ENCODE assay signal across 19 cellular contexts in the genomic region with DNA sequence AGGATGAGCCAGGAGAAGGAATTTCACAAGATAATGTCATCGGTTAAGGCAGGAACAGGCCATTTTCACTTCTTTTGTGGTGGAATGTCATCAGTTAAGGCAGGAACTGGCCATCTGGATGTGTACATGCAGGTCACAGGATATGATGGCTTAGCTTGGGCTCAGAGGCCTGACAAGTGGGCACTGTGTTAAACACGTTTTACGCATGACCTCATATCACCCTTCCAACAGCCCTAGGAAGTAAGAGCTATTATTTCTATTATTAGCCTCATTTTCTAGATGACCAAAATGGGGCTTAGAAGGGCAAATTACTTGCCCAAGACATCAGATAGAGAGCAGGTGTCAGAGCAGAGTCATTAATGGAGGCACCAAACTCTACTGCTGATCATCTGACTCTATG. TPM values are rescaled to one million over a fixed set of nuclear protein-coding genes. Genes with fewer than 3 reads are reported as not detected.
A peak's percentile ranks its signal among the peaks of the same experiment; 100 is the strongest.
DNase-seq lines count a peak whose midpoint lies in the region; ATAC-seq, FAIRE-seq and TF ChIP-seq lines count a peak whose summit lies in the region.
"Not testable (repeated sequence)": the region's sequence is repeated elsewhere in the genome, so short reads cannot be mapped to it uniquely, and the experiment has no call there.
"Had no signal": no experiment of that assay in that cellular context is flagged by ENCODE, and none has a peak within 500 bp of the region (broad histone marks: within the 10 kb centered on the region; RNA-seq: fewer than 3 reads in every experiment).

No MANE protein-coding gene starts in this region.

- H3K4me2 ChIP-seq in BLaER1: peak overlapping the region; percentile 94

- H3K36me3 ChIP-seq in BLaER1; endodermal cell (ENCODE audit: control insufficient read depth, insufficient read depth, low read length); kidney (ENCODE audit: control insufficient read depth in 1 of 2, insufficient read depth in 2 of 2, low read length in 2 of 2); stomach: not testable (repeated sequence)

- H3K27me3 Mint-ChIP-seq in IgD-negative memory B cell; activated CD4-positive, alpha-beta T cell treated with anti-CD3 and anti-CD28 coated beads, Interleukin-2, amount 10 ng/mL, durations not matched to agents 24 days and 14 days; endodermal cell (ENCODE audit: insufficient read depth); natural killer cell (ENCODE audit: low read depth in 2 of 2): not testable (repeated sequence)

- H4K20me1 ChIP-seq in BLaER1: not testable (repeated sequence)

- peaks cover 39 to 50% (median 42%) of the 10 kb centered on the region in 3 donors for H3K4me1 Mint-ChIP-seq in IgD-negative memory B cell
- H3K4me1 Mint-ChIP-seq in activated CD4-positive, alpha-beta T cell treated with anti-CD3 and anti-CD28 coated beads, Interleukin-2, amount 10 ng/mL, durations not matched to agents 24 days and 14 days: peaks cover 67% of the 10 kb centered on the region
- H3K4me1 Mint-ChIP-seq in endodermal cell: peaks cover 51% of the 10 kb centered on the region
- H3K4me1 Mint-ChIP-seq in natural killer cell: peaks cover 56 to 62% of the 10 kb centered on the region in 2 donors

- 0 out of 2 replicates have a peak overlapping the region, but pooled peaks have one; percentile 57 for H3K27ac ChIP-seq in BLaER1
- peak overlapping the region; percentile 31 for H3K27ac ChIP-seq in angular gyrus (ENCODE audit: low read depth, low read length)
- not testable (repeated sequence) for H3K27ac ChIP-seq in endodermal cell (ENCODE audit: low read depth, low read length)
- peak overlapping the region; percentile 12 to 79 for H3K27ac ChIP-seq in kidney (ENCODE audit: low read depth in 2 of 2, low read length in 2 of 2)
- peak overlapping the region in 3 of 5 donors; percentile 1 to 36 (median 32) for H3K27ac ChIP-seq in stomach

- TF ChIP-seq EP300 in stomach (IDR thresholded peaks at IDR 0.05): not testable (repeated sequence)

- H3K9me3 ChIP-seq in BLaER1; endodermal cell (ENCODE audit: control insufficient read depth, low read length); kidney (ENCODE audit: control insufficient read depth in 1 of 2, low read length in 2 of 2); stomach: not testable (repeated sequence)

- not testable (repeated sequence) for TF ChIP-seq POLR2A in stomach (IDR thresholded peaks at IDR 0.05)

- H3K9ac ChIP-seq in BLaER1; endodermal cell (ENCODE audit: extremely low read depth, low read length, poor library complexity, severe bottlenecking): not testable (repeated sequence)
- peak overlapping the region in 1 of 2 donors; percentile 8 for H3K9ac ChIP-seq in kidney (ENCODE audit: low read length in 2 of 2)

- peak overlapping the region; percentile 80 to 93 (median 80) for H3K27ac Mint-ChIP-seq in IgD-negative memory B cell
- not testable (repeated sequence) for H3K27ac Mint-ChIP-seq in activated CD4-positive, alpha-beta T cell treated with anti-CD3 and anti-CD28 coated beads, Interleukin-2, amount 10 ng/mL, durations not matched to agents 24 days and 14 days
- H3K27ac Mint-ChIP-seq in endodermal cell: peak overlapping the region; percentile 40
- peak overlapping the region; percentile 92 to 96 for H3K27ac Mint-ChIP-seq in natural killer cell

- not testable (repeated sequence) for H3K4me3 ChIP-seq in BLaER1; endodermal cell (ENCODE audit: low read length); stomach
- H3K4me3 ChIP-seq in kidney (ENCODE audit: low read length in 2 of 2): peak overlapping the region; percentile 12 to 16

- WGBS in endodermal cell (ENCODE audit: insufficient coverage in 1 of 2, insufficient read length in 1 of 2), 2 experiments: 93% methylated on average over 3 of the region's 3 CpGs; no CpG with 5 or more reads in 1 of the 2 experiments
- 69 to 80% (median 76%) methylated on average over 2 to 3 of the region's 3 CpGs for WGBS in stomach, 5 donors

- peaks cover 75% of the 10 kb centered on the region for H3K4me1 ChIP-seq in BLaER1
- peaks cover 24% of the 10 kb centered on the region for H3K4me1 ChIP-seq in endodermal cell (ENCODE audit: control insufficient read depth, insufficient read depth, low read length)
- H3K4me1 ChIP-seq in kidney (ENCODE audit: control insufficient read depth in 1 of 2, insufficient read depth in 1 of 2, low read depth in 1 of 2, low read length in 2 of 2): peaks cover 42 to 46% of the 10 kb centered on the region in 2 donors
- peaks cover 22 to 79% (median 45%) of the 10 kb centered on the region in 4 donors for H3K4me1 ChIP-seq in stomach

- peak in 2 of 3 donors; percentile 5 to 21 for ATAC-seq in natural killer cell

- FAIRE-seq in kidney (lab: Jason Lieb, UNC): not testable (repeated sequence)

- DNase-seq in activated CD4-positive, alpha-beta T cell treated with anti-CD3 and anti-CD28 coated beads, Interleukin-2, amount 10 ng/mL, durations not matched to agents 24 days and 14 days; endodermal cell; kidney; natural killer cell; stomach: not testable (repeated sequence)

- not testable (repeated sequence) for H3K9me3 Mint-ChIP-seq in IgD-negative memory B cell; activated CD4-positive, alpha-beta T cell treated with anti-CD3 and anti-CD28 coated beads, Interleukin-2, amount 10 ng/mL, durations not matched to agents 24 days and 14 days; endodermal cell; natural killer cell

- intact Hi-C loops in activated CD4-positive, alpha-beta T cell treated with anti-CD3 and anti-CD28 coated beads, Interleukin-2, amount 10 ng/mL, durations not matched to agents 24 days and 14 days (cut with micrococcal nuclease); kidney (cut with DNase I); natural killer cell (cut with micrococcal nuclease); stomach (cut with DNase I; ENCODE audit: low total_unique reads): not testable (repeated sequence)

- H3K4me3 Mint-ChIP-seq in IgD-negative memory B cell: peak overlapping the region in 1 of 4 donors; percentile 60
- H3K4me3 Mint-ChIP-seq in activated CD4-positive, alpha-beta T cell treated with anti-CD3 and anti-CD28 coated beads, Interleukin-2, amount 10 ng/mL, durations not matched to agents 24 days and 14 days: peak overlapping the region; percentile 84
- not testable (repeated sequence) for H3K4me3 Mint-ChIP-seq in endodermal cell
- peak overlapping the region; percentile 61 for H3K4me3 Mint-ChIP-seq in natural killer cell

- not testable (repeated sequence) for TF ChIP-seq CTCF in endodermal cell (conservative IDR thresholded peaks at IDR 0.05); kidney (IDR thresholded peaks at IDR 0.05; ENCODE audit: borderline replicate concordance, extremely low read depth, insufficient read depth); natural killer cell (IDR thresholded peaks at IDR 0.05); stomach (IDR thresholded peaks at IDR 0.05)

- H3K27me3 ChIP-seq in BLaER1; endodermal cell (ENCODE audit: control insufficient read depth, insufficient read depth, low read length, poor library complexity, severe bottlenecking); stomach: not testable (repeated sequence)

- H3K36me3 Mint-ChIP-seq in IgD-negative memory B cell; activated CD4-positive, alpha-beta T cell treated with anti-CD3 and anti-CD28 coated beads, Interleukin-2, amount 10 ng/mL, durations not matched to agents 24 days and 14 days (ENCODE audit: low read depth); endodermal cell (ENCODE audit: low read depth); natural killer cell: not testable (repeated sequence)

RNA-seq across cellular contexts. Expression of a gene that starts 2.2 kb away (rescaled TPM):
- 16.9 TPM for polyA plus RNA-seq in IgD-negative memory B cell
- 0.83 and 1.0 TPM in 2 replicates for total RNA-seq in activated CD4-positive, alpha-beta T cell treated with anti-CD3 and anti-CD28 coated beads, Interleukin-2, amount 10 ng/mL, durations not matched to agents 24 days and 14 days
- under 1 TPM in 1 of 2 donors, not detected in 1; 0.42 TPM for total RNA-seq in endodermal cell
- 0.61 TPM for polyA plus RNA-seq in endodermal cell (2013, experiment 1 of 2)
- polyA plus RNA-seq in endodermal cell (2013, experiment 2 of 2): 0.41 TPM
- 20.1 TPM for total RNA-seq in kidney
- polyA plus RNA-seq in kidney (ENCODE audit: insufficient read depth, low read depth, low replicate concordance): 14.7 TPM
- total RNA-seq in natural killer cell: 10 to 100 TPM; 12.0 to 31.7 (median 12.2) TPM
- total RNA-seq in stomach: 10 to 100 TPM in 1 of 5 donors, 1 to 10 TPM in 4; 1.3 to 11.4 (median 2.6) TPM
- polyA plus RNA-seq in stomach: 10 to 100 TPM in 1 of 3 donors, 1 to 10 TPM in 2; 6.3 to 11.3 (median 7.9) TPM

RNA-seq across cellular contexts. Expression of a gene that starts 28.2 kb away (rescaled TPM):
- polyA plus RNA-seq in IgD-negative memory B cell (13.6 TPM), kidney (ENCODE audit: insufficient read depth, low read depth, low replicate concordance) (6.9 TPM), stomach (1 to 10 TPM; 1.6 to 3.1 (median 2.3) TPM)
- total RNA-seq in activated CD4-positive, alpha-beta T cell treated with anti-CD3 and anti-CD28 coated beads, Interleukin-2, amount 10 ng/mL, durations not matched to agents 24 days and 14 days: 0.40 and 0.54 TPM in 2 replicates
- total RNA-seq in endodermal cell (under 1 TPM in 1 of 2 donors, not detected in 1; 0.37 TPM), kidney (12.2 TPM), natural killer cell (100 to 1,000 TPM in 1 of 3 donors, 10 to 100 TPM in 2; 21.8 to 103 (median 34.9) TPM), stomach (1 to 10 TPM in 2 of 5 donors, under 1 TPM in 2, not detected in 1; 0.45 to 5.0 (median 0.94) TPM)
- polyA plus RNA-seq in endodermal cell (2013, experiment 1 of 2): 0.11 TPM
- polyA plus RNA-seq in endodermal cell (2013, experiment 2 of 2): 0.12 TPM

RNA-seq across cellular contexts. Expression of a gene that starts 47.9 kb away (rescaled TPM):
- polyA plus RNA-seq in IgD-negative memory B cell (not detected), kidney (ENCODE audit: insufficient read depth, low read depth, low replicate concordance) (not detected), stomach (not detected)
- not detected in 2 replicates for total RNA-seq in activated CD4-positive, alpha-beta T cell treated with anti-CD3 and anti-CD28 coated beads, Interleukin-2, amount 10 ng/mL, durations not matched to agents 24 days and 14 days
- total RNA-seq in endodermal cell (not detected), kidney (not detected), natural killer cell (not detected), stomach (under 1 TPM in 1 of 5 donors, not detected in 4; 0.92 TPM)
- not detected for polyA plus RNA-seq in endodermal cell (2013, experiment 1 of 2)
- not detected for polyA plus RNA-seq in endodermal cell (2013, experiment 2 of 2)
- total RNA-seq: A172; activated naive CD4-positive, alpha-beta T cell treated with anti-CD3 and anti-CD28 coated beads for 36 hours; activated T-cell treated with anti-CD3 and anti-CD28 coated beads, Interleukin-2, amount 50 U/mL, for 72 hours; ascending aorta; Caco-2; esophagus mucosa; GM23248; mesenteric fat pad; naive thymus-derived CD8-positive, alpha-beta T cell; SJSA1 had no signal
- polyA plus RNA-seq: GM23248; keratinocyte; naive thymus-derived CD8-positive, alpha-beta T cell had no signal
